Comparison of ENCODE assay signal across 30 cellular contexts in the genomic region with DNA sequence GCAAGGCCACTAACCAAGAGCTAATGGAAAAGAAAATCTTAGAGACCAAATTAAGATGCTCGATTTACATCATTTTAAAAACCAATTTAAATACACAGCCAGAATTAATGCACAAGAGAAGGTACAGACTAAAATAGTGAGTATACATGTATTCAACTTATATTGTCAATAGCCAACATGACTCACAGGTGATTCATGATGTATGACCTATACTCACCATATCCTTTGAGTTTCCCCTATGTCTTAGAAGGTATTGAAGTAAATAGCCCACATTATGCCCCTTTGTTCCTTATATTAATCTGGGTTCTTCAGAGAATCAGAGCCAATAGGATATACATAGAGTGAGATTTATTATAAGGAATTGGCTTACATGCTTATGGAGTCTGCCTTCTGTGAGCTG.
DNase-seq lines count a peak whose midpoint lies in the region; ATAC-seq and TF ChIP-seq lines count a peak whose summit lies in the region.
"Had no signal": no experiment of that assay in that cellular context is flagged by ENCODE, and none has a peak within 500 bp of the region (broad histone marks: within the 10 kb centered on the region; RNA-seq: fewer than 3 reads in every experiment).

No MANE protein-coding gene starts in this region.

- no peak overlapping the region for H3K4me3 Mint-ChIP-seq in activated naive CD4-positive, alpha-beta T cell treated with anti-CD3 and anti-CD28 coated beads, Interleukin-2, amount 10 ng/mL, durations not matched to agents 7 days and 5 days
- H3K4me3 Mint-ChIP-seq: activated CD4-positive, alpha-beta T cell treated with anti-CD3 and anti-CD28 coated beads, Interleukin-2, amount 10 ng/mL, durations not matched to agents 24 days and 14 days; immature natural killer cell; stimulated activated effector memory CD8-positive, alpha-beta T cell treated with anti-CD3 and anti-CD28 coated beads, Interleukin-12 subunit alpha, Interleukin-12 subunit beta, amount 100 ng/mL, for 72 hours had no signal

- no peaks in the 10 kb centered on the region for H4K20me1 ChIP-seq in fibroblast of lung (ENCODE audit: control insufficient read depth, extremely low read depth, insufficient read depth, low read length)

- H3K4me3 ChIP-seq in RWPE2 (ENCODE audit: severe bottlenecking) (no peak overlapping the region), fibroblast of lung (replicated peaks in 1 of 4; ENCODE audit: control extremely low read depth in 1 of 4, insufficient read depth in 1 of 4, low read depth in 3 of 4, low read length in 4 of 4) (no peak overlapping the region), WERI-Rb-1 (ENCODE audit: low read depth, low read length) (no peak overlapping the region)
- H3K4me3 ChIP-seq: body of pancreas, esophagus muscularis mucosa, left lung, right lobe of liver had no signal

- no peaks in the 10 kb centered on the region for H3K79me2 ChIP-seq in fibroblast of lung (ENCODE audit: control insufficient read depth, insufficient read depth, low read length)

- H3K36me3 ChIP-seq in RWPE2 (ENCODE audit: low read depth) (no peaks in the 10 kb centered on the region), fibroblast of lung (ENCODE audit: control insufficient read depth, insufficient read depth, low read length) (no peaks in the 10 kb centered on the region), WERI-Rb-1 (no peaks in the 10 kb centered on the region)
- H3K36me3 ChIP-seq: esophagus muscularis mucosa, left lung, right lobe of liver had no signal

- H3K4me1 ChIP-seq in RWPE2 (ENCODE audit: insufficient read depth, poor library complexity, severe bottlenecking) (peaks cover 36% of the 10 kb centered on the region), fibroblast of lung (ENCODE audit: control insufficient read depth, extremely low read depth, insufficient read depth, low read length) (peaks cover 10% of the 10 kb centered on the region)
- H3K4me1 ChIP-seq: body of pancreas, esophagus muscularis mucosa, left lung, right lobe of liver had no signal

- H3K4me1 Mint-ChIP-seq in activated naive CD4-positive, alpha-beta T cell treated with anti-CD3 and anti-CD28 coated beads, Interleukin-2, amount 10 ng/mL, durations not matched to agents 7 days and 5 days = no peaks in the 10 kb centered on the region
- H3K4me1 Mint-ChIP-seq: activated CD4-positive, alpha-beta T cell treated with anti-CD3 and anti-CD28 coated beads, Interleukin-2, amount 10 ng/mL, durations not matched to agents 24 days and 14 days; immature natural killer cell; stimulated activated effector memory CD8-positive, alpha-beta T cell treated with anti-CD3 and anti-CD28 coated beads, Interleukin-12 subunit alpha, Interleukin-12 subunit beta, amount 100 ng/mL, for 72 hours had no signal

- ATAC-seq in RWPE2 (ENCODE audit: low read depth) = peak; percentile 87
- no peak for ATAC-seq in GM19328 (IDR thresholded peaks at IDR 0.05; ENCODE audit: unreplicated experiment)
- ATAC-seq in HG03280 (IDR thresholded peaks at IDR 0.05; ENCODE audit: unreplicated experiment) = no peak
- ATAC-seq: body of pancreas; left lung; right lobe of liver; stimulated activated effector memory CD8-positive, alpha-beta T cell treated with anti-CD3 and anti-CD28 coated beads, Interleukin-12 subunit alpha, Interleukin-12 subunit beta, amount 100 ng/mL, for 72 hours had no signal

- peak overlapping the region; percentile 68 for H3K27ac ChIP-seq in RWPE2 (ENCODE audit: poor library complexity, severe bottlenecking)
- no peak overlapping the region for H3K27ac ChIP-seq in fibroblast of lung (ENCODE audit: insufficient read depth, low read length)
- no peak overlapping the region for H3K27ac ChIP-seq in WERI-Rb-1
- H3K27ac ChIP-seq: 22Rv1, body of pancreas, esophagus muscularis mucosa, left lung, right lobe of liver, VCaP had no signal

- H3K36me3 Mint-ChIP-seq in activated naive CD4-positive, alpha-beta T cell treated with anti-CD3 and anti-CD28 coated beads, Interleukin-2, amount 10 ng/mL, durations not matched to agents 7 days and 5 days = no peaks in the 10 kb centered on the region
- H3K36me3 Mint-ChIP-seq: immature natural killer cell; stimulated activated effector memory CD8-positive, alpha-beta T cell treated with anti-CD3 and anti-CD28 coated beads, Interleukin-12 subunit alpha, Interleukin-12 subunit beta, amount 100 ng/mL, for 72 hours had no signal

- no peak overlapping the region for H3K4me2 ChIP-seq in fibroblast of lung (ENCODE audit: extremely low read depth, insufficient read depth, low read length)

- TF ChIP-seq CTCF in RWPE2 (IDR thresholded peaks at IDR 0.05; ENCODE audit: poor library complexity, severe bottlenecking) = no peak
- no peak for TF ChIP-seq CTCF in fibroblast of lung (conservative IDR thresholded peaks at IDR 0.05 in 1 of 2, IDR thresholded peaks at IDR 0.05 in 1 of 2; ENCODE audit: low read depth in 1 of 2, low read length in 2 of 2)
- TF ChIP-seq CTCF in WERI-Rb-1 (IDR thresholded peaks at IDR 0.05; ENCODE audit: low read depth, low read length) = no peak

- H3K27me3 ChIP-seq in RWPE2 (ENCODE audit: insufficient read depth, poor library complexity, severe bottlenecking) (no peaks in the 10 kb centered on the region), fibroblast of lung (ENCODE audit: control insufficient read depth, insufficient read depth, low read length) (no peaks in the 10 kb centered on the region), WERI-Rb-1 (ENCODE audit: insufficient read depth, low read depth, severe bottlenecking) (no peaks in the 10 kb centered on the region)
- H3K27me3 ChIP-seq: body of pancreas, esophagus muscularis mucosa, left lung, right lobe of liver had no signal

- no peaks in the 10 kb centered on the region for H3K9me3 ChIP-seq in RWPE2 (ENCODE audit: severe bottlenecking)
- no peaks in the 10 kb centered on the region for H3K9me3 ChIP-seq in fibroblast of lung (ENCODE audit: control insufficient read depth, insufficient read depth, low read depth, low read length)
- H3K9me3 ChIP-seq in WERI-Rb-1 (ENCODE audit: severe bottlenecking) = no peaks in the 10 kb centered on the region
- H3K9me3 ChIP-seq: body of pancreas, esophagus muscularis mucosa, left lung, right lobe of liver had no signal

- H3K9ac ChIP-seq in fibroblast of lung (ENCODE audit: insufficient read depth, low read length) = no peak overlapping the region

- no peaks in the 10 kb centered on the region for H3K27me3 Mint-ChIP-seq in activated naive CD4-positive, alpha-beta T cell treated with anti-CD3 and anti-CD28 coated beads, Interleukin-2, amount 10 ng/mL, durations not matched to agents 7 days and 5 days
- H3K27me3 Mint-ChIP-seq: activated CD4-positive, alpha-beta T cell treated with anti-CD3 and anti-CD28 coated beads, Interleukin-2, amount 10 ng/mL, durations not matched to agents 24 days and 14 days had no signal

- no peak overlapping the region for H3K27ac Mint-ChIP-seq in activated naive CD4-positive, alpha-beta T cell treated with anti-CD3 and anti-CD28 coated beads, Interleukin-2, amount 10 ng/mL, durations not matched to agents 7 days and 5 days
- H3K27ac Mint-ChIP-seq: activated CD4-positive, alpha-beta T cell treated with anti-CD3 and anti-CD28 coated beads, Interleukin-2, amount 10 ng/mL, durations not matched to agents 24 days and 14 days; immature natural killer cell; stimulated activated effector memory CD8-positive, alpha-beta T cell treated with anti-CD3 and anti-CD28 coated beads, Interleukin-12 subunit alpha, Interleukin-12 subunit beta, amount 100 ng/mL, for 72 hours had no signal

- CTCF ChIA-PET in activated naive CD4-positive, alpha-beta T cell treated with anti-CD3 and anti-CD28 coated beads, Interleukin-2, amount 10 ng/mL, durations not matched to agents 7 days and 5 days (lab: Charles Lee) = no interaction called here

- H3K9me3 Mint-ChIP-seq in activated naive CD4-positive, alpha-beta T cell treated with anti-CD3 and anti-CD28 coated beads, Interleukin-2, amount 10 ng/mL, durations not matched to agents 7 days and 5 days = peaks cover 7% of the 10 kb centered on the region
- H3K9me3 Mint-ChIP-seq: activated CD4-positive, alpha-beta T cell treated with anti-CD3 and anti-CD28 coated beads, Interleukin-2, amount 10 ng/mL, durations not matched to agents 24 days and 14 days had no signal

- H2AFZ ChIP-seq in fibroblast of lung (ENCODE audit: low read length) = no peak overlapping the region

- DNase-seq in DMS53 (lab: John Stamatoyannopoulos, UW) = peak; percentile 27
- DNase-seq in DMS53 treated with DMSO at 0.1 percent for 48 hours (lab: John Stamatoyannopoulos, UW; ENCODE audit: unreplicated experiment) = no peak
- DNase-seq in RWPE2 (ENCODE audit: low spot score) = no peak
- DNase-seq in fibroblast of lung (ENCODE audit: low read depth in 2 of 2) = peak; percentile 31 to 48
- no peak for DNase-seq in WERI-Rb-1
- DNase-seq in activated naive CD4-positive, alpha-beta T cell treated with anti-CD3 and anti-CD28 coated beads, Interleukin-2, amount 10 ng/mL, durations not matched to agents 7 days and 5 days = no peak
- DNase-seq: activated CD4-positive, alpha-beta T cell treated with anti-CD3 and anti-CD28 coated beads, Interleukin-2, amount 10 ng/mL, durations not matched to agents 24 days and 14 days; activated gamma-delta T cell treated with Interleukin-2 at 50 U/mL for 16 hours; activated T-cell treated with anti-CD3 and anti-CD28 coated beads, Interleukin-2, amount 50 U/mL, for 1 hour; body of pancreas; effector CD4-positive, alpha-beta T cell; hypothalamus; immature natural killer cell; KG1; left lung; mesendoderm; NCI-H1417 treated with DMSO at 0.1 percent for 48 hours; NCI-H446 treated with DMSO at 0.1 percent for 48 hours; OCI-M1; posterior cingulate gyrus; right lobe of liver; SHP77; stimulated activated CD4-positive, alpha-beta T cell treated with anti-CD3 and anti-CD28 coated beads, Interleukin-4, amount 100 ng/mL, for 24 hours; substantia nigra had no signal

Comparison
In these comparisons a context has a peak if more than half of its experiments do, and no peak if none do; other contexts are left out.
1. DNase-seq: peak in DMS53 (single experiment) and fibroblast of lung (2 of 2); none in DMS53 treated with DMSO at 0.1 percent for 48 hours (single experiment), RWPE2 (single experiment), WERI-Rb-1 (single experiment) and activated naive CD4-positive, alpha-beta T cell treated with anti-CD3 and anti-CD28 coated beads, Interleukin-2, amount 10 ng/mL, durations not matched to agents 7 days and 5 days (single experiment).